In the genomic region with DNA sequence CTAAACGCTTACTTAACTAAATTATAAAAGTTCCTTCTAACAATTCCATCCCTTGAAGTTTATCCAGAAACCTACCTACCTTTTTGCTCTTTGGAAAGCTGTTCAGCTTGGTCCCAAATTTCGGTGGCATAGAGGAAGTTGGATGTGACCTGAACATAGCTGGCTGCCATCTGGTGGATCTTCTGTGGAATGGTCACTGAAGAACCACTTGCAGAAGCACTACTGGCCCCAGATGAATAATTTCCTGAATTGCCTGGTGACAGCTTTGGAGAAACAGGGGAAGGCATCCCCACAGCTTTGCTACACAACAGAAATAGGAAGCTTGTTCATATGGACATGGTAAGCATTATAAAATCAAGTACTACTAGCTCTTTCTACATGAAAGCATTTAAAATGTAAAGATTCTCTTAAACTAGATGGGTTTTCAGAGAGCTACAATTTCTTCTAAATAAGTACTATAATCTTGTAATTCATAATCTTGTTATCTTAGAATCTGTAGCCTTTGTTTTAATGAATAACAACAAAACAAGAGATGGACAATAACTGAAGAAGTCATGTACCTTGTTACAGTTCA, we compare ENCODE assay signal across 8 cellular contexts. TPM values are rescaled to one million over a fixed set of nuclear protein-coding genes. Genes with fewer than 3 reads are reported as not detected.
DNase-seq lines count a peak whose midpoint lies in the region; ATAC-seq, FAIRE-seq and TF ChIP-seq lines count a peak whose summit lies in the region.

No MANE protein-coding gene starts in this region.

- H3K27me3 Mint-ChIP-seq in mesothelial cell of epicardium (ENCODE audit: low read depth) = no peaks in the 10 kb centered on the region

- H3K9me3 Mint-ChIP-seq in mesothelial cell of epicardium = no peaks in the 10 kb centered on the region

- H3K36me3 ChIP-seq in MM.1S (replicated peaks; ENCODE audit: insufficient read depth, low read length) = peaks cover 12% of the 10 kb centered on the region
- H3K36me3 ChIP-seq in endothelial cell of umbilical vein (ENCODE audit: control insufficient read depth in 2 of 2, extremely low read depth in 1 of 2, insufficient read depth in 2 of 2, low read length in 2 of 2) = peaks cover 23 to 59% of the 10 kb centered on the region in 2 experiments

- 0 out of 2 replicates have a peak, but pooled peaks cover 5% of the 10 kb centered on the region for H3F3A ChIP-seq in MM.1S (ENCODE audit: insufficient read depth, low read length)

- POLR2A ChIA-PET in endothelial cell of umbilical vein (lab: Charles Lee) = interaction anchor here (0.7 kb wide), 1 partner anchor 16 kb away, joined by 6 read pairs; no protein-coding TSS in a partner anchor

- CTCF ChIA-PET in endothelial cell of umbilical vein (lab: Charles Lee) = interaction anchor here (0.7 to 3.4 kb wide), 29 partner anchors 8 to 507 kb away, joined by 3 to 122 read pairs (median 5); a partner anchor contains a TSS

- no peaks in the 10 kb centered on the region for H3K27me3 ChIP-seq in MM.1S (replicated peaks; ENCODE audit: insufficient read depth, low read length)
- no peaks in the 10 kb centered on the region for H3K27me3 ChIP-seq in endothelial cell of umbilical vein (ENCODE audit: control insufficient read depth in 2 of 2, insufficient read depth in 2 of 2, low read length in 2 of 2)

- H2AFZ ChIP-seq in MM.1S (ENCODE audit: low read length) = no peak overlapping the region
- H2AFZ ChIP-seq in endothelial cell of umbilical vein (ENCODE audit: low read depth, low read length) = no peak overlapping the region

- H3K27ac ChIP-seq in MM.1S (ENCODE audit: low read length) (no peak overlapping the region), endothelial cell of umbilical vein (ENCODE audit: insufficient read depth, low read depth, low read length) (no peak overlapping the region)

- ATAC-seq in HG03520 (IDR thresholded peaks at IDR 0.05; ENCODE audit: unreplicated experiment) = no peak

- in situ Hi-C loops in GM13976 (cut with MboI; ENCODE audit: low sequenced_read_pairs, unreplicated experiment) = no loop called here

- peak; percentile 94 for FAIRE-seq in endothelial cell of umbilical vein (lab: Jason Lieb, UNC)

- H3K79me2 ChIP-seq in MM.1S (ENCODE audit: low read length) = no peaks in the 10 kb centered on the region
- H3K79me2 ChIP-seq in endothelial cell of umbilical vein (ENCODE audit: control insufficient read depth, insufficient read depth, low read length) = no peaks in the 10 kb centered on the region

- H3K9ac ChIP-seq in MM.1S (ENCODE audit: low read length) = no peak overlapping the region
- H3K9ac ChIP-seq in endothelial cell of umbilical vein (replicated peaks; ENCODE audit: extremely low read depth, insufficient read depth, low read length) = no peak overlapping the region

- H3K4me1 ChIP-seq in MM.1S (ENCODE audit: low read length) (no peaks in the 10 kb centered on the region), endothelial cell of umbilical vein (ENCODE audit: control insufficient read depth, extremely low read depth, insufficient read depth, low read length) (peaks cover 6% of the 10 kb centered on the region)

- DNase-seq in Ammon's horn (ENCODE audit: low spot score) (peak; percentile 91), GM13976 (ENCODE audit: low spot score) (peak; percentile 43), MM.1S (peak; percentile 46), SW 1271 (lab: John Stamatoyannopoulos, UW) (peak; percentile 27 to 77), endothelial cell of umbilical vein (ENCODE audit: low read depth, low spot score) (peak; percentile 82), mesothelial cell of epicardium (ENCODE audit: low spot score in 2 of 2, unreplicated experiment in 2 of 2) (no peak)
- no peak for DNase-seq in stimulated activated CD4-positive, alpha-beta T cell treated with anti-CD3 and anti-CD28 coated beads, Interleukin-12 subunit alpha, Interleukin-12 subunit beta, amount 100 ng/mL, for 4 hours

- peaks cover 42% of the 10 kb centered on the region for H3K36me3 Mint-ChIP-seq in mesothelial cell of epicardium

- dilution Hi-C loops in endothelial cell of umbilical vein (cut with MboI; ENCODE audit: extremely low pct_ligation_motif_present, low sequenced_read_pairs) = no loop called here

- H3K4me3 Mint-ChIP-seq in mesothelial cell of epicardium = no peak overlapping the region

- no peak for TF ChIP-seq POLR2A in endothelial cell of umbilical vein (IDR thresholded peaks at IDR 0.05; ENCODE audit: low read depth, low read length)

- H3K9me3 ChIP-seq in MM.1S (replicated peaks; ENCODE audit: insufficient read depth, low read length) (no peaks in the 10 kb centered on the region), endothelial cell of umbilical vein (replicated peaks; ENCODE audit: control insufficient read depth, insufficient read depth, low read length) (no peaks in the 10 kb centered on the region)

- peak; percentile 53 for TF ChIP-seq CTCF in GM13976 (IDR thresholded peaks at IDR 0.05; ENCODE audit: borderline replicate concordance, control extremely low read depth, extremely low read depth, insufficient read depth, missing control alignments)
- TF ChIP-seq CTCF in MM.1S (IDR thresholded peaks at IDR 0.05; ENCODE audit: low read length) = peak; percentile 73
- peak; percentile 66 to 69 for TF ChIP-seq CTCF in endothelial cell of umbilical vein (IDR thresholded peaks at IDR 0.05; ENCODE audit: extremely low read depth in 1 of 2, insufficient read depth in 1 of 2, low read depth in 1 of 2, low read length in 2 of 2)
- TF ChIP-seq CTCF in mesothelial cell of epicardium (IDR thresholded peaks at IDR 0.05; ENCODE audit: unreplicated experiment) = peak; percentile 37

- peaks cover under 1% of the 10 kb centered on the region for H3K4me1 Mint-ChIP-seq in mesothelial cell of epicardium

- H3K27ac Mint-ChIP-seq in mesothelial cell of epicardium = no peak overlapping the region

- H3K4me3 ChIP-seq in MM.1S (ENCODE audit: low read length) = no peak overlapping the region
- no peak overlapping the region for H3K4me3 ChIP-seq in endothelial cell of umbilical vein (replicated peaks in 1 of 3; ENCODE audit: insufficient read depth in 1 of 3, low read depth in 1 of 3, low read length in 3 of 3)

- H3K9me2 ChIP-seq in MM.1S (replicated peaks; ENCODE audit: insufficient read depth, low read length) = no peaks in the 10 kb centered on the region

- no peak overlapping the region for H3K4me2 ChIP-seq in MM.1S (ENCODE audit: low read depth, low read length)
- H3K4me2 ChIP-seq in endothelial cell of umbilical vein (ENCODE audit: insufficient read depth, low read length) = no peak overlapping the region

- no peaks in the 10 kb centered on the region for H3K9me1 ChIP-seq in endothelial cell of umbilical vein (replicated peaks; ENCODE audit: control insufficient read depth, extremely low read depth, insufficient read depth, low read length)

- H4K20me1 ChIP-seq in MM.1S (ENCODE audit: insufficient read depth, low read length) (no peaks in the 10 kb centered on the region), endothelial cell of umbilical vein (replicated peaks; ENCODE audit: control insufficient read depth, extremely low read depth, insufficient read depth, low read length) (no peaks in the 10 kb centered on the region)

- intact Hi-C loops in endothelial cell of umbilical vein (cut with micrococcal nuclease) = loop anchor here (1.0 to 5.0 kb wide), 5 partner anchors 17 to 498 kb away; a partner anchor contains a TSS

- BruUV-seq in endothelial cell of umbilical vein (replicated peaks; lab: Mats Ljungman, UMichigan) = no TSS peak

RNA-seq across cellular contexts. Expression of a gene that starts 9.9 kb away (rescaled TPM):
- total RNA-seq in endothelial cell of umbilical vein (0.40 and 0.99 TPM in 2 replicates), mesothelial cell of epicardium (1.9 to 2.6 TPM (median 1.9 TPM) in 3 replicates)
- 0.37 and 0.48 TPM in 2 replicates for polyA plus RNA-seq in endothelial cell of umbilical vein
- 0.12 and 0.16 TPM in 2 replicates for polyA plus RNA-seq in endothelial cell of umbilical vein (2011; cell fraction: cytosol; rRNA removed)
- 3.0 and 3.6 TPM in 2 replicates for polyA plus RNA-seq in endothelial cell of umbilical vein (2011; cell fraction: nucleus; rRNA removed)
- polyA plus RNA-seq in endothelial cell of umbilical vein (2012) = 0.11 TPM in 1 of 2 replicates, not detected in the other
- polyA minus RNA-seq in endothelial cell of umbilical vein = not detected in 2 replicates
- polyA minus RNA-seq in endothelial cell of umbilical vein (2011; cell fraction: cytosol; rRNA and poly(A)+ RNA removed) = not detected
- polyA minus RNA-seq in endothelial cell of umbilical vein (2011; cell fraction: nucleus; rRNA and poly(A)+ RNA removed) = 0.43 and 1.2 TPM in 2 replicates

RNA-seq across cellular contexts. Expression of a gene that starts 16.9 kb away (rescaled TPM):
- total RNA-seq in endothelial cell of umbilical vein (390 and 458 TPM in 2 replicates), mesothelial cell of epicardium (258 to 329 TPM (median 308 TPM) in 3 replicates)
- polyA plus RNA-seq in endothelial cell of umbilical vein = 246 and 263 TPM in 2 replicates
- polyA plus RNA-seq in endothelial cell of umbilical vein (2011; cell fraction: cytosol; rRNA removed) = 280 and 312 TPM in 2 replicates
- 72.0 and 114 TPM in 2 replicates for polyA plus RNA-seq in endothelial cell of umbilical vein (2011; cell fraction: nucleus; rRNA removed)
- polyA plus RNA-seq in endothelial cell of umbilical vein (2012) = 329 and 394 TPM in 2 replicates
- polyA minus RNA-seq in endothelial cell of umbilical vein = 30.1 and 50.5 TPM in 2 replicates
- polyA minus RNA-seq in endothelial cell of umbilical vein (2011; cell fraction: cytosol; rRNA and poly(A)+ RNA removed) = 61.8 TPM
- polyA minus RNA-seq in endothelial cell of umbilical vein (2011; cell fraction: nucleus; rRNA and poly(A)+ RNA removed) = 16.8 and 20.5 TPM in 2 replicates

RNA-seq across cellular contexts. Expression of a gene that starts 17.1 kb away (rescaled TPM):
- total RNA-seq in endothelial cell of umbilical vein (0.32 TPM in 1 of 2 replicates, not detected in the other), mesothelial cell of epicardium (0.93 to 1.2 TPM (median 0.98 TPM) in 3 replicates)
- 0.07 and 0.24 TPM in 2 replicates for polyA plus RNA-seq in endothelial cell of umbilical vein
- polyA plus RNA-seq in endothelial cell of umbilical vein (2011; cell fraction: cytosol; rRNA removed) = 0.04 and 0.08 TPM in 2 replicates
- polyA plus RNA-seq in endothelial cell of umbilical vein (2011; cell fraction: nucleus; rRNA removed) = 0.14 and 0.45 TPM in 2 replicates
- polyA plus RNA-seq in endothelial cell of umbilical vein (2012) = 0.09 TPM in 1 of 2 replicates, not detected in the other
- polyA minus RNA-seq in endothelial cell of umbilical vein = 0.15 and 0.19 TPM in 2 replicates
- not detected for polyA minus RNA-seq in endothelial cell of umbilical vein (2011; cell fraction: cytosol; rRNA and poly(A)+ RNA removed)
- 1.4 and 1.8 TPM in 2 replicates for polyA minus RNA-seq in endothelial cell of umbilical vein (2011; cell fraction: nucleus; rRNA and poly(A)+ RNA removed)

RNA-seq across cellular contexts. Expression of a gene that starts 52.9 kb away (rescaled TPM):
- total RNA-seq in endothelial cell of umbilical vein (20.9 and 21.0 TPM in 2 replicates), mesothelial cell of epicardium (8.6 to 12.2 TPM (median 8.6 TPM) in 3 replicates)
- polyA plus RNA-seq in endothelial cell of umbilical vein = 12.8 and 13.0 TPM in 2 replicates
- polyA plus RNA-seq in endothelial cell of umbilical vein (2011; cell fraction: cytosol; rRNA removed) = 8.3 and 9.0 TPM in 2 replicates
- 25.4 and 29.9 TPM in 2 replicates for polyA plus RNA-seq in endothelial cell of umbilical vein (2011; cell fraction: nucleus; rRNA removed)
- polyA plus RNA-seq in endothelial cell of umbilical vein (2012) = 6.9 and 11.5 TPM in 2 replicates
- polyA minus RNA-seq in endothelial cell of umbilical vein = 5.3 and 6.6 TPM in 2 replicates
- 5.3 TPM for polyA minus RNA-seq in endothelial cell of umbilical vein (2011; cell fraction: cytosol; rRNA and poly(A)+ RNA removed)
- polyA minus RNA-seq in endothelial cell of umbilical vein (2011; cell fraction: nucleus; rRNA and poly(A)+ RNA removed) = 7.0 and 11.0 TPM in 2 replicates

Comparison
In these comparisons a context has a peak if more than half of its experiments do, and no peak if none do; other contexts are left out.
1. DNase-seq: peak in Ammon's horn (single experiment), GM13976 (single experiment), MM.1S (single experiment), SW 1271 (2 of 2) and endothelial cell of umbilical vein (single experiment); none in mesothelial cell of epicardium (0 of 2) and stimulated activated CD4-positive, alpha-beta T cell treated with anti-CD3 and anti-CD28 coated beads, Interleukin-12 subunit alpha, Interleukin-12 subunit beta, amount 100 ng/mL, for 4 hours (single experiment).
2. Peak in every context shown above with its lines, with median percentiles within 50 percentile points of each other: CTCF ChIP-seq.